8 cellular contexts compared by ENCODE assay signal in genomic region chr6:46491201-46491788, GRCh38. TPM values are rescaled to one million over a fixed set of nuclear protein-coding genes. Genes with fewer than 3 reads are reported as not detected.
DNase-seq lines count a peak whose midpoint lies in the region; ATAC-seq and TF ChIP-seq lines count a peak whose summit lies in the region.

TSS of gene RCAN2 (minus strand) at chr6:46491449.

- H3K4me3 ChIP-seq in thyroid gland (replicated peaks in 1 of 3) = peak within 1 kb of the TSS; percentile 55 to 90 (median 58)

- peak; percentile 84 for DNase-seq in D341Med (ENCODE audit: low spot score)
- DNase-seq in NCI-H1105 treated with DMSO at 0.1 percent for 48 hours (lab: John Stamatoyannopoulos, UW) = peak; percentile 77
- DNase-seq in activated CD8-positive, alpha-beta memory T cell treated with anti-CD3 and anti-CD28 coated beads, Interleukin-2, amount 10 ng/mL, durations not matched to agents 7 days and 5 days = peak; percentile 46
- peak; percentile 26 for DNase-seq in fibroblast of gingiva (ENCODE audit: low read depth)
- peak; percentile 61 for DNase-seq in mucosa of gallbladder (ENCODE audit: low spot score)
- DNase-seq in thyroid gland = peak; percentile 84 to 85

- WGBS in thyroid gland, 2 donors = 0% methylated on average over 6 to 15 of the region's 60 CpGs

- CTCF ChIA-PET in activated CD8-positive, alpha-beta memory T cell treated with anti-CD3 and anti-CD28 coated beads, Interleukin-2, amount 10 ng/mL, durations not matched to agents 7 days and 5 days (lab: Charles Lee) = interaction anchor here (1.1 to 1.3 kb wide), 2 partner anchors 17 to 44 kb away, joined by 3 read pairs; no protein-coding TSS in a partner anchor

- no peaks in the 10 kb centered on the region for H3K36me3 ChIP-seq in thyroid gland

- ATAC-seq in GM21528 (IDR thresholded peaks at IDR 0.05; ENCODE audit: low FRiP score, unreplicated experiment) (peak; percentile 70), HG03521 (IDR thresholded peaks at IDR 0.05; ENCODE audit: unreplicated experiment) (no peak)
- peak; percentile 76 for ATAC-seq in activated CD8-positive, alpha-beta memory T cell treated with anti-CD3 and anti-CD28 coated beads, Interleukin-2, amount 10 ng/mL, durations not matched to agents 7 days and 5 days

- intact Hi-C loops in thyroid gland (cut with DNase I) = no loop called here

- no peaks in the 10 kb centered on the region for H3K9me3 ChIP-seq in thyroid gland

- no peak within 1 kb of the TSS for H3K27ac Mint-ChIP-seq in activated CD8-positive, alpha-beta memory T cell treated with anti-CD3 and anti-CD28 coated beads, Interleukin-2, amount 10 ng/mL, durations not matched to agents 7 days and 5 days

- H3K27me3 Mint-ChIP-seq in activated CD8-positive, alpha-beta memory T cell treated with anti-CD3 and anti-CD28 coated beads, Interleukin-2, amount 10 ng/mL, durations not matched to agents 7 days and 5 days = peaks cover 77% of the 10 kb centered on the region

- no peaks in the 10 kb centered on the region for H3K27me3 ChIP-seq in thyroid gland

- peak in 1 of 2 donors; percentile 66 for TF ChIP-seq POLR2A in thyroid gland (IDR thresholded peaks at IDR 0.05)

- peaks cover 4% of the 10 kb centered on the region for H3K4me1 Mint-ChIP-seq in activated CD8-positive, alpha-beta memory T cell treated with anti-CD3 and anti-CD28 coated beads, Interleukin-2, amount 10 ng/mL, durations not matched to agents 7 days and 5 days

- H3K4me3 Mint-ChIP-seq in activated CD8-positive, alpha-beta memory T cell treated with anti-CD3 and anti-CD28 coated beads, Interleukin-2, amount 10 ng/mL, durations not matched to agents 7 days and 5 days = peak within 1 kb of the TSS; percentile 38

- H3K27ac ChIP-seq in thyroid gland = peak within 1 kb of the TSS; percentile 59 to 86 (median 77)

- no peak for TF ChIP-seq CTCF in thyroid gland (IDR thresholded peaks at IDR 0.05)

- H3K4me1 ChIP-seq in thyroid gland = peaks cover 9% of the 10 kb centered on the region in 2 donors

- H3K36me3 Mint-ChIP-seq in activated CD8-positive, alpha-beta memory T cell treated with anti-CD3 and anti-CD28 coated beads, Interleukin-2, amount 10 ng/mL, durations not matched to agents 7 days and 5 days = peaks cover 1% of the 10 kb centered on the region

- H3K9me3 Mint-ChIP-seq in activated CD8-positive, alpha-beta memory T cell treated with anti-CD3 and anti-CD28 coated beads, Interleukin-2, amount 10 ng/mL, durations not matched to agents 7 days and 5 days (ENCODE audit: low read depth) = no peaks in the 10 kb centered on the region

RNA-seq across cellular contexts. Expression of gene RCAN2, which starts in this region (rescaled TPM):
- 1 to 10 TPM in 1 of 2 experiments, under 1 TPM in 1; 0.91 to 3.4 TPM for total RNA-seq in activated CD8-positive, alpha-beta memory T cell treated with anti-CD3 and anti-CD28 coated beads, Interleukin-2, amount 10 ng/mL, durations not matched to agents 7 days and 5 days
- total RNA-seq in mucosa of gallbladder (61.7 TPM), thyroid gland (10 to 100 TPM; 14.0 to 33.2 (median 23.3) TPM)

Comparison
In these comparisons a context has a peak if more than half of its experiments do, and no peak if none do; other contexts are left out.
1. DNase-seq: peak in every context shown above with its lines; median percentile 84 in thyroid gland; 84 in D341Med; 77 in NCI-H1105 treated with DMSO at 0.1 percent for 48 hours; 61 in mucosa of gallbladder; 46 in activated CD8-positive, alpha-beta memory T cell treated with anti-CD3 and anti-CD28 coated beads, Interleukin-2, amount 10 ng/mL, durations not matched to agents 7 days and 5 days; 26 in fibroblast of gingiva.